9 cellular contexts compared by ENCODE assay signal in genomic region chr4:90025248-90025647, GRCh38.
A peak's percentile ranks its signal among the peaks of the same experiment; 100 is the strongest.
DNase-seq lines count a peak whose midpoint lies in the region; ATAC-seq, FAIRE-seq and TF ChIP-seq lines count a peak whose summit lies in the region.
"Had no signal": no experiment of that assay in that cellular context is flagged by ENCODE, and none has a peak within 500 bp of the region (broad histone marks: within the 10 kb centered on the region; RNA-seq: fewer than 3 reads in every experiment).

No MANE protein-coding gene starts in this region.

- H3K4me1 ChIP-seq in MM.1S (ENCODE audit: low read length) (no peaks in the 10 kb centered on the region), neural progenitor cell (peaks cover 22% of the 10 kb centered on the region)

- H3K4me1 Mint-ChIP-seq in neural progenitor cell = peaks cover 2% of the 10 kb centered on the region

- H3K27me3 Mint-ChIP-seq in neural progenitor cell (ENCODE audit: insufficient read depth, low read depth) = peaks cover 2% of the 10 kb centered on the region

- H3K4me3 ChIP-seq in MM.1S (ENCODE audit: low read length) (no peak overlapping the region), neural progenitor cell (no peak overlapping the region)

- TF ChIP-seq CTCF in MM.1S (IDR thresholded peaks at IDR 0.05; ENCODE audit: low read length) (peak; percentile 36), neural progenitor cell (IDR thresholded peaks at IDR 0.05) (peak; percentile 54)

- H3K4me3 Mint-ChIP-seq in neural progenitor cell = no peak overlapping the region
- H3K4me3 Mint-ChIP-seq: naive thymus-derived CD8-positive, alpha-beta T cell had no signal

- H3K9ac ChIP-seq in MM.1S (ENCODE audit: low read length) (no peak overlapping the region), neural progenitor cell (no peak overlapping the region)

- H3K4me2 ChIP-seq in MM.1S (ENCODE audit: low read depth, low read length) (no peak overlapping the region), neural progenitor cell (no peak overlapping the region)

- H3K27ac ChIP-seq in MM.1S (ENCODE audit: low read length) (no peak overlapping the region), neural progenitor cell (no peak overlapping the region)

- H4K20me1 ChIP-seq in MM.1S (ENCODE audit: insufficient read depth, low read length) (no peaks in the 10 kb centered on the region), neural progenitor cell (ENCODE audit: low read depth) (no peaks in the 10 kb centered on the region)

- no peaks in the 10 kb centered on the region for H3K9me3 Mint-ChIP-seq in neural progenitor cell
- H3K9me3 Mint-ChIP-seq: naive thymus-derived CD8-positive, alpha-beta T cell had no signal

- peak; percentile 38 for FAIRE-seq in colon (lab: Jason Lieb, UNC)

- no peaks in the 10 kb centered on the region for H3K36me3 ChIP-seq in MM.1S (replicated peaks; ENCODE audit: insufficient read depth, low read length)
- H3K36me3 ChIP-seq in neural progenitor cell = no peaks in the 10 kb centered on the region

- no peaks in the 10 kb centered on the region for H3K9me2 ChIP-seq in MM.1S (replicated peaks; ENCODE audit: insufficient read depth, low read length)

- H3K79me2 ChIP-seq in MM.1S (ENCODE audit: low read length) (no peaks in the 10 kb centered on the region), neural progenitor cell (ENCODE audit: low read depth) (no peaks in the 10 kb centered on the region)

- H3K27me3 ChIP-seq in MM.1S (replicated peaks; ENCODE audit: insufficient read depth, low read length) = no peaks in the 10 kb centered on the region
- H3K27me3 ChIP-seq in neural progenitor cell = no peaks in the 10 kb centered on the region

- no peaks in the 10 kb centered on the region for H3K36me3 Mint-ChIP-seq in neural progenitor cell
- H3K36me3 Mint-ChIP-seq: naive thymus-derived CD8-positive, alpha-beta T cell had no signal

- no peaks in the 10 kb centered on the region for H3K9me3 ChIP-seq in MM.1S (replicated peaks; ENCODE audit: insufficient read depth, low read length)
- no peaks in the 10 kb centered on the region for H3K9me3 ChIP-seq in neural progenitor cell (ENCODE audit: low read depth)

- H3K27ac Mint-ChIP-seq in neural progenitor cell = no peak overlapping the region
- H3K27ac Mint-ChIP-seq: naive thymus-derived CD8-positive, alpha-beta T cell had no signal

- ATAC-seq in HG03342 (IDR thresholded peaks at IDR 0.05; ENCODE audit: unreplicated experiment) (no peak), HG02884 (IDR thresholded peaks at IDR 0.05; ENCODE audit: unreplicated experiment) (no peak)
- ATAC-seq: naive thymus-derived CD8-positive, alpha-beta T cell had no signal

- DNase-seq in NCI-H1417 (lab: John Stamatoyannopoulos, UW) (peak in 2 of 3 experiments; percentile 10 to 70), NCI-H1417 treated with DMSO at 0.1 percent for 48 hours (lab: John Stamatoyannopoulos, UW) (no peak), MM.1S (no peak), neural progenitor cell (ENCODE audit: low spot score) (no peak), NCI-H748 (lab: John Stamatoyannopoulos, UW; ENCODE audit: unreplicated experiment) (no peak)
- DNase-seq: naive thymus-derived CD8-positive, alpha-beta T cell had no signal

- no peaks in the 10 kb centered on the region for H3F3A ChIP-seq in MM.1S (ENCODE audit: insufficient read depth, low read length)
- H3F3A ChIP-seq in neural progenitor cell (ENCODE audit: low read depth) = no peaks in the 10 kb centered on the region

- no peak overlapping the region for H2AFZ ChIP-seq in MM.1S (ENCODE audit: low read length)
- H2AFZ ChIP-seq in neural progenitor cell (replicated peaks) = no peak overlapping the region

Comparison
In these comparisons a context has a peak if more than half of its experiments do, and no peak if none do; other contexts are left out.
1. DNase-seq: peak in NCI-H1417 (2 of 3); none in NCI-H1417 treated with DMSO at 0.1 percent for 48 hours (single experiment), MM.1S (single experiment), neural progenitor cell (single experiment) and NCI-H748 (single experiment).